8 cellular contexts compared by ENCODE assay signal in the genomic region with DNA sequence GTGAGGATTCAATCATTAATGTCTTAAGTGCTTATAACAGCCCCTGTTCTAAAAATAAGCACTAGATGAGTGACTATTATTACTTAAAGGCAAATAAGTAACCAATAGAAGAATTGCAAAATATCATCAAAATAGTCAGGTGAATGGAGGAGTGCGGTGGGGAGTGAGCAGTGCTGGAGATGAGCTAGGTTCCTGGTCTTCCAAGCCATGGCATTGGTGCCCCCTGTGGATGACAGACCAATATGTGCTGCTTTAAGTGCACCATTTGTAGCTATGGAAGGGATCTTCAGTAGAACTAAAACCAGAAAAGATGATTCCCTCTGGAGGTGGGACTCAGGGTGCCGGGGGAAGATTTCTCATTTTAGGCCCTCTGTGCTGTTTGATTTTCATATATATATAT. TPM values are rescaled to one million over a fixed set of nuclear protein-coding genes. Genes with fewer than 3 reads are reported as not detected.
A peak's percentile ranks its signal among the peaks of the same experiment; 100 is the strongest.
DNase-seq lines count a peak whose midpoint lies in the region; ATAC-seq, FAIRE-seq and TF ChIP-seq lines count a peak whose summit lies in the region.

No MANE protein-coding gene starts in this region.

- H3K9me3 ChIP-seq in CD4-positive, alpha-beta memory T cell (ENCODE audit: control insufficient read depth in 1 of 2, low read length in 2 of 2) = no peaks in the 10 kb centered on the region
- no peaks in the 10 kb centered on the region for H3K9me3 ChIP-seq in HepG2 (ENCODE audit: low read length)

- no peak overlapping the region for H3K27ac Mint-ChIP-seq in CD4-positive, alpha-beta memory T cell

- in situ Hi-C loops in HepG2 (cut with HindIII; ENCODE audit: extremely low pct_ligation_motif_present, low pct_unique_long_range_greater_than_20kb) = no loop called here

- no peaks in the 10 kb centered on the region for H4K20me1 ChIP-seq in HepG2 (ENCODE audit: insufficient read depth, low read length)

- TF ChIP-seq CTCF in WI38 (IDR thresholded peaks at IDR 0.05; ENCODE audit: low read depth, low read length) (peak; percentile 19; the same call in 1 of the 2 replicates), HepG2 (CRISPR knock-in tag; IDR thresholded peaks at IDR 0.05) (peak; percentile 85)

- peaks cover 0 to 2% of the 10 kb centered on the region in 2 donors for H3K27me3 Mint-ChIP-seq in CD4-positive, alpha-beta memory T cell

- TF ChIP-seq EP300 in HepG2 (IDR thresholded peaks at IDR 0.05; ENCODE audit: low read depth in 2 of 2, low read length in 2 of 2) (peak in 1 of 2 experiments; percentile 12; a peak in 1 of 4 replicates), HepG2 (CRISPR knock-in tag; IDR thresholded peaks at IDR 0.05; ENCODE audit: borderline replicate concordance) (no peak)

- H3K36me3 Mint-ChIP-seq in CD4-positive, alpha-beta memory T cell = no peaks in the 10 kb centered on the region

- H3K9ac ChIP-seq in HepG2 (ENCODE audit: insufficient read depth, low read depth, low read length) = no peak overlapping the region

- H3K9me3 Mint-ChIP-seq in CD4-positive, alpha-beta memory T cell = no peaks in the 10 kb centered on the region

- no peak overlapping the region for H3K27ac ChIP-seq in CD4-positive, alpha-beta memory T cell (ENCODE audit: low read depth, low read length)
- no peak overlapping the region for H3K27ac ChIP-seq in HepG2 (ENCODE audit: extremely low read length, insufficient read depth, low read length)

- FAIRE-seq in HepG2 (lab: Jason Lieb, UNC) = peak; percentile 23

- no peak for TF ChIP-seq POLR2A in HepG2 (IDR thresholded peaks at IDR 0.05; ENCODE audit: insufficient read depth in 1 of 2, low read depth in 2 of 2, low read length in 2 of 2)

- CTCF ChIA-PET in CD4-positive, alpha-beta memory T cell (lab: Charles Lee; ENCODE audit: partially characterized antibody) = interaction anchor here (0.7 to 2.4 kb wide), 8 partner anchors 18 to 301 kb away, joined by 3 to 8 read pairs (median 6); partner anchors contain the start of gene SLC30A1
- CTCF ChIA-PET in HepG2 (lab: Yijun Ruan, JAX; ENCODE audit: low intra/inter-chr PET ratio, low total read pairs) = interaction anchor here (0.8 to 2.0 kb wide), 3 partner anchors 47 to 155 kb away, joined by 3 to 30 read pairs (median 3); partner anchors contain the start of gene SLC30A1

- POLR2A ChIA-PET in CD4-positive, alpha-beta memory T cell (lab: Charles Lee; ENCODE audit: partially characterized antibody) = interaction anchor here (1.1 kb wide), 1 partner anchor 46 kb away, joined by 4 read pairs; the partner anchor contains the start of gene SLC30A1
- POLR2A ChIA-PET in HepG2 (lab: Yijun Ruan, JAX) = interaction anchor here (0.9 to 1.5 kb wide), 9 partner anchors 9 to 110 kb away, joined by 3 to 9 read pairs (median 4); partner anchors contain the start of gene SLC30A1

- H3K79me2 ChIP-seq in HepG2 (ENCODE audit: insufficient read depth, low read length) = no peaks in the 10 kb centered on the region

- H2AFZ ChIP-seq in HepG2 (ENCODE audit: low read length) = no peak overlapping the region

- no peak overlapping the region for H3K4me3 ChIP-seq in CD4-positive, alpha-beta memory T cell (ENCODE audit: low read length in 2 of 2)
- H3K4me3 ChIP-seq in WI38 (ENCODE audit: low read depth, low read length) = no peak overlapping the region
- no peak overlapping the region for H3K4me3 ChIP-seq in HepG2 (replicated peaks in 1 of 3; ENCODE audit: insufficient read depth in 1 of 3, low read depth in 2 of 3, low read length in 3 of 3)

- peak overlapping the region; percentile 19; the same call in 1 of the 2 replicates for H3K4me2 ChIP-seq in HepG2 (ENCODE audit: low read depth, low read length)

- DNase-seq in CD4-positive, alpha-beta memory T cell = peak in 4 of 5 donors; percentile 13 to 30 (median 19)
- DNase-seq in HPDE6-E6E7 (ENCODE audit: extremely low spot score) (peak; percentile 60), HepG2 (ENCODE audit: low spot score) (peak; percentile 76), activated T-cell treated with anti-CD3 and anti-CD28 coated beads for 4 hours (no peak), globus pallidus (ENCODE audit: low spot score) (no peak)

- H3K36me3 ChIP-seq in CD4-positive, alpha-beta memory T cell (ENCODE audit: insufficient read depth, low read length) = no peaks in the 10 kb centered on the region
- no peaks in the 10 kb centered on the region for H3K36me3 ChIP-seq in HepG2 (replicated peaks in 1 of 2; ENCODE audit: control insufficient read depth in 1 of 2, insufficient read depth in 2 of 2, low read length in 2 of 2)

- H3K4me1 ChIP-seq in CD4-positive, alpha-beta memory T cell (ENCODE audit: insufficient read depth, low read length) = peaks cover 11% of the 10 kb centered on the region
- peaks cover 40% of the 10 kb centered on the region for H3K4me1 ChIP-seq in HepG2 (ENCODE audit: insufficient read depth, low read length)

- 9% methylated on average over 2 of the region's 2 CpGs for WGBS in HepG2 (ENCODE audit: low lambda C conversion rate)

- H3K4me3 Mint-ChIP-seq in CD4-positive, alpha-beta memory T cell = no peak overlapping the region

- peaks cover 9 to 18% (median 15%) of the 10 kb centered on the region in 4 donors for H3K4me1 Mint-ChIP-seq in CD4-positive, alpha-beta memory T cell

- intact Hi-C loops in CD4-positive, alpha-beta memory T cell (cut with micrococcal nuclease) = loop anchor here (1.0 kb wide), 2 partner anchors 48 to 110 kb away; no protein-coding TSS in a partner anchor
- intact Hi-C loops in HepG2 (cut with micrococcal nuclease; ENCODE audit: unreplicated experiment) = loop anchor here (1.0 kb wide), 2 partner anchors 23 to 48 kb away; no protein-coding TSS in a partner anchor

- ATAC-seq in HepG2 = peak; percentile 96
- no peak for ATAC-seq in HG03097 (IDR thresholded peaks at IDR 0.05; ENCODE audit: low FRiP score, unreplicated experiment)
- ATAC-seq in HG03378 (IDR thresholded peaks at IDR 0.05; ENCODE audit: unreplicated experiment) = no peak

- no TSS peak for BruUV-seq in HepG2 (replicated peaks; lab: Mats Ljungman, UMichigan)

- H3K27me3 ChIP-seq in CD4-positive, alpha-beta memory T cell (ENCODE audit: insufficient read depth, low read length) = no peaks in the 10 kb centered on the region
- H3K27me3 ChIP-seq in HepG2 (ENCODE audit: control insufficient read depth in 1 of 2, insufficient read depth in 2 of 2, low read length in 2 of 2) = peaks cover 0 to 2% of the 10 kb centered on the region in 2 experiments; a peak in 1 of 5 replicates

- peak; percentile 68; the same call in 1 of the 2 replicates for TF ChIP-seq RAD21 in HepG2 (CRISPR knock-in tag; IDR thresholded peaks at IDR 0.05)

TF ChIP-seq in HepG2, 621 proteins besides CTCF, POLR2A, EP300 and RAD21 (continues in another document):
- peak; percentile 57; the same call in 1 of the 2 replicates for TF ChIP-seq GATAD2A (CRISPR knock-in tag; IDR thresholded peaks at IDR 0.05)

RNA-seq across cellular contexts. Expression of gene SLC30A1, which starts 46.1 kb away (rescaled TPM):
- total RNA-seq in CD4-positive, alpha-beta memory T cell = 10 to 100 TPM; 10.1 to 10.6 TPM
- 1 to 10 TPM; 2.5 to 2.6 TPM for polyA plus RNA-seq in CD4-positive, alpha-beta memory T cell
- 24.4 and 26.8 TPM in 2 replicates for total RNA-seq in HepG2 (2016; rRNA removed; fragmentation: Illumina TruSeq; extraction: Trizol)
- 3.1 and 3.8 TPM in 2 replicates for total RNA-seq in HepG2 (2016; cell fraction: cytosol; rRNA removed; fragmentation: Illumina TruSeq; extraction: Trizol; ENCODE audit: low read depth)
- 25.5 and 28.3 TPM in 2 replicates for total RNA-seq in HepG2 (2016; cell fraction: insoluble cytoplasmic fraction; rRNA removed; fragmentation: Illumina TruSeq; extraction: Trizol)
- total RNA-seq in HepG2 (2016; cell fraction: membrane; rRNA removed; fragmentation: Illumina TruSeq; extraction: Trizol) = 15.5 and 17.6 TPM in 2 replicates
- total RNA-seq in HepG2 (2016; cell fraction: nucleus; rRNA removed; fragmentation: Illumina TruSeq; extraction: Trizol) = 49.0 and 51.0 TPM in 2 replicates
- 5.8 and 5.9 TPM in 2 replicates for polyA plus RNA-seq in HepG2 (2011; rRNA removed)
- 3.5 and 4.9 TPM in 2 replicates for polyA plus RNA-seq in HepG2 (2011; cell fraction: cytosol; rRNA removed)
- 4.2 and 5.1 TPM in 2 replicates for polyA plus RNA-seq in HepG2 (2011; cell fraction: nucleus; rRNA removed)
- polyA plus RNA-seq in HepG2 (2012) = 18.3 and 19.9 TPM in 2 replicates
- 2.5 and 2.6 TPM in 2 replicates for polyA plus RNA-seq in HepG2 (2016; cell fraction: cytosol; fragmentation: Illumina TruSeq; extraction: Trizol; ENCODE audit: low read depth)
- 19.7 and 25.1 TPM in 2 replicates for polyA plus RNA-seq in HepG2 (2016; cell fraction: insoluble cytoplasmic fraction; fragmentation: Illumina TruSeq; extraction: Trizol; ENCODE audit: low read depth)
- 6.2 and 6.7 TPM in 2 replicates for polyA plus RNA-seq in HepG2 (2016; cell fraction: membrane; fragmentation: Illumina TruSeq; extraction: Trizol; ENCODE audit: low read depth)
- 53.6 and 54.2 TPM in 2 replicates for polyA plus RNA-seq in HepG2 (2016; cell fraction: nucleus; fragmentation: Illumina TruSeq; extraction: Trizol; ENCODE audit: insufficient read depth, low read depth)
- 9.6 and 24.6 TPM in 2 replicates for polyA minus RNA-seq in HepG2 (2011; rRNA and poly(A)+ RNA removed; ENCODE audit: low replicate concordance)
- 10.8 and 15.0 TPM in 2 replicates for polyA minus RNA-seq in HepG2 (2011; cell fraction: cytosol; rRNA and poly(A)+ RNA removed)
- 14.9 and 15.0 TPM in 2 replicates for polyA minus RNA-seq in HepG2 (2011; cell fraction: nucleus; rRNA and poly(A)+ RNA removed)

RNA-seq across cellular contexts. Expression of gene NEK2, which starts 50.4 kb away (rescaled TPM):
- not detected for total RNA-seq in CD4-positive, alpha-beta memory T cell
- not detected for polyA plus RNA-seq in CD4-positive, alpha-beta memory T cell
- 40.8 and 57.5 TPM in 2 replicates for total RNA-seq in HepG2 (2016; rRNA removed; fragmentation: Illumina TruSeq; extraction: Trizol)
- 7.0 TPM in 2 replicates for total RNA-seq in HepG2 (2016; cell fraction: cytosol; rRNA removed; fragmentation: Illumina TruSeq; extraction: Trizol; ENCODE audit: low read depth)
- total RNA-seq in HepG2 (2016; cell fraction: insoluble cytoplasmic fraction; rRNA removed; fragmentation: Illumina TruSeq; extraction: Trizol) = 43.3 and 55.7 TPM in 2 replicates
- 15.1 and 15.5 TPM in 2 replicates for total RNA-seq in HepG2 (2016; cell fraction: membrane; rRNA removed; fragmentation: Illumina TruSeq; extraction: Trizol)
- total RNA-seq in HepG2 (2016; cell fraction: nucleus; rRNA removed; fragmentation: Illumina TruSeq; extraction: Trizol) = 16.9 and 19.9 TPM in 2 replicates
- 6.0 and 10.9 TPM in 2 replicates for polyA plus RNA-seq in HepG2 (2011; rRNA removed)
- 6.1 and 6.5 TPM in 2 replicates for polyA plus RNA-seq in HepG2 (2011; cell fraction: cytosol; rRNA removed)
- 4.6 TPM in 2 replicates for polyA plus RNA-seq in HepG2 (2011; cell fraction: nucleus; rRNA removed)
- 9.8 and 17.4 TPM in 2 replicates for polyA plus RNA-seq in HepG2 (2012)
- polyA plus RNA-seq in HepG2 (2016; cell fraction: cytosol; fragmentation: Illumina TruSeq; extraction: Trizol; ENCODE audit: low read depth) = 2.6 and 2.8 TPM in 2 replicates
- polyA plus RNA-seq in HepG2 (2016; cell fraction: insoluble cytoplasmic fraction; fragmentation: Illumina TruSeq; extraction: Trizol; ENCODE audit: low read depth) = 41.0 and 43.9 TPM in 2 replicates
- 5.1 and 5.7 TPM in 2 replicates for polyA plus RNA-seq in HepG2 (2016; cell fraction: membrane; fragmentation: Illumina TruSeq; extraction: Trizol; ENCODE audit: low read depth)
- 18.2 and 19.2 TPM in 2 replicates for polyA plus RNA-seq in HepG2 (2016; cell fraction: nucleus; fragmentation: Illumina TruSeq; extraction: Trizol; ENCODE audit: insufficient read depth, low read depth)
- polyA minus RNA-seq in HepG2 (2011; rRNA and poly(A)+ RNA removed; ENCODE audit: low replicate concordance) = 9.2 and 31.3 TPM in 2 replicates
- polyA minus RNA-seq in HepG2 (2011; cell fraction: cytosol; rRNA and poly(A)+ RNA removed) = 9.6 and 16.1 TPM in 2 replicates
- polyA minus RNA-seq in HepG2 (2011; cell fraction: nucleus; rRNA and poly(A)+ RNA removed) = 10.6 and 16.0 TPM in 2 replicates

Comparison
In these comparisons a context has a peak if more than half of its experiments do, and no peak if none do; other contexts are left out.
1. DNase-seq: peak in CD4-positive, alpha-beta memory T cell (4 of 5), HPDE6-E6E7 (single experiment) and HepG2 (single experiment); none in activated T-cell treated with anti-CD3 and anti-CD28 coated beads for 4 hours (single experiment) and globus pallidus (single experiment).
2. RNA of gene NEK2, which starts 50.4 kb away (total RNA-seq): 7.0 to 57.5 TPM in HepG2; not detected in CD4-positive, alpha-beta memory T cell; every median in the first group is over 4 times any median in the second.